In genomic region chr19:6831084-6831483, GRCh38 we compare ENCODE assay signal across 7 cellular contexts. TPM values are rescaled to one million over a fixed set of nuclear protein-coding genes. Genes with fewer than 3 reads are reported as not detected.
"Had no signal": no experiment of that assay in that cellular context is flagged by ENCODE, and none has a peak within 500 bp of the region (broad histone marks: within the 10 kb centered on the region; RNA-seq: fewer than 3 reads in every experiment).

No MANE protein-coding gene starts in this region.

RNA-seq across cellular contexts. Expression of gene ADGRE1, which starts 56.3 kb away (rescaled TPM):
- total RNA-seq: ascending aorta, dermis blood vessel endothelial cell, foreskin keratinocyte, hepatocyte, kidney epithelial cell, mesothelial cell of epicardium, smooth muscle cell had no signal
- polyA plus RNA-seq: foreskin keratinocyte, hepatocyte, smooth muscle cell had no signal

RNA-seq across cellular contexts. Expression of gene VAV1, which starts 58.6 kb away (rescaled TPM):
- total RNA-seq: dermis blood vessel endothelial cell, mesothelial cell of epicardium, smooth muscle cell had no signal
- polyA plus RNA-seq: hepatocyte, smooth muscle cell had no signal
